34 cellular contexts compared by ENCODE assay signal in the genomic region with DNA sequence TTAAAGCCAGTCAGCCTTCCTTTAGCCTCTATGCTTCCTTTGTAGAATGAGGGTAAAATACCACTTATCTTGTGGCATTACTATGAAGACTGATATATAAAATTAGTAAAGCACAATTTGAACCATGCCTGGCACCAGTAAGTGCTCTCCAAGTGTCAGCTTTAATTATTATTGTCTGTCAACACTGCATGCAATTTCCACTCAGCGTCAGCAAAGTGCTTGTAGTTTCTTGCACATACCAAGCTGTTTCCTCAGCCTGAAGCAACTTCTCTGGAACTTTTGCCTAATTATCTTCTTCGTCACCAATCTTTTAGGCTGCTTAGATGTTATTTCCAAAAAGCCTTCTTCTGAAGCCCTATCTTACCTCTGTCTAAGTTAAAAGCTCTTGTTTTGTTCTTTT.
DNase-seq lines count a peak whose midpoint lies in the region; ATAC-seq and TF ChIP-seq lines count a peak whose summit lies in the region.
"Had no signal": no experiment of that assay in that cellular context is flagged by ENCODE, and none has a peak within 500 bp of the region (broad histone marks: within the 10 kb centered on the region; RNA-seq: fewer than 3 reads in every experiment).

No MANE protein-coding gene starts in this region.

- peaks cover 94% of the 10 kb centered on the region for H3K36me3 Mint-ChIP-seq in activated T-cell treated with anti-CD3 and anti-CD28 coated beads, Interleukin-2, amount 50 U/mL, for 24 hours (ENCODE audit: low read depth)
- peaks cover 96% of the 10 kb centered on the region for H3K36me3 Mint-ChIP-seq in CD4-positive, alpha-beta T cell (ENCODE audit: low read depth)
- H3K36me3 Mint-ChIP-seq in T-cell: peaks cover 61% of the 10 kb centered on the region

- H3K27me3 ChIP-seq in CD4-positive, alpha-beta T cell (ENCODE audit: control insufficient read depth, insufficient read depth, low read length): no peaks in the 10 kb centered on the region
- H3K27me3 ChIP-seq in left lung: no peaks in the 10 kb centered on the region
- H3K27me3 ChIP-seq: BLaER1, cardiac muscle cell, foreskin keratinocyte, sigmoid colon, SJSA1, tibial nerve had no signal

- H3K27ac ChIP-seq in CD4-positive, alpha-beta T cell (ENCODE audit: low read depth, low read length): no peak overlapping the region
- H3K27ac ChIP-seq in left lung: no peak overlapping the region
- H3K27ac ChIP-seq: BLaER1, cardiac muscle cell, foreskin keratinocyte, left ventricle myocardium inferior, psoas muscle, sigmoid colon, SJSA1, tibial nerve had no signal

- H3K27me3 Mint-ChIP-seq in activated T-cell treated with anti-CD3 and anti-CD28 coated beads, Interleukin-2, amount 50 U/mL, for 24 hours: no peaks in the 10 kb centered on the region
- no peaks in the 10 kb centered on the region for H3K27me3 Mint-ChIP-seq in CD4-positive, alpha-beta T cell
- no peaks in the 10 kb centered on the region for H3K27me3 Mint-ChIP-seq in T-cell

- no peak for TF ChIP-seq CTCF in CD4-positive, alpha-beta T cell (IDR thresholded peaks at IDR 0.05)
- TF ChIP-seq CTCF in left lung (IDR thresholded peaks at IDR 0.05): no peak

- H3K27ac Mint-ChIP-seq in activated T-cell treated with anti-CD3 and anti-CD28 coated beads, Interleukin-2, amount 50 U/mL, for 24 hours: peak overlapping the region; percentile 48
- peak overlapping the region; percentile 50 for H3K27ac Mint-ChIP-seq in CD4-positive, alpha-beta T cell
- H3K27ac Mint-ChIP-seq in T-cell: peak overlapping the region; percentile 29 to 63
- H3K27ac Mint-ChIP-seq: activated T-helper 2 cell treated with anti-CD3 and anti-CD28 coated beads, Interferon-gamma antibody, Interleukin-2, Interleukin-4, amounts not matched to agents 10 μg/mL and 5 μg/mL and 100 μg/mL, durations not matched to agents 14 hours and 24 hours and 36 hours had no signal

- no peaks in the 10 kb centered on the region for H3K9me3 ChIP-seq in CD4-positive, alpha-beta T cell (ENCODE audit: control insufficient read depth, low read length)
- H3K9me3 ChIP-seq in left lung: no peaks in the 10 kb centered on the region
- H3K9me3 ChIP-seq: BLaER1, left ventricle myocardium inferior, psoas muscle, sigmoid colon, SJSA1, tibial nerve had no signal

- no peak for DNase-seq in activated T-cell treated with anti-CD3 and anti-CD28 coated beads, Interleukin-2, amount 50 U/mL, for 24 hours
- DNase-seq in activated T-cell treated with anti-CD3 and anti-CD28 coated beads, Interleukin-2, amount 50 U/mL, for 1 hour: no peak
- DNase-seq in CD4-positive, alpha-beta T cell: no peak
- DNase-seq in T-cell (no peak), left lung (no peak), NCI-H345 treated with DMSO at 0.1 percent for 48 hours (lab: John Stamatoyannopoulos, UW; ENCODE audit: unreplicated experiment) (no peak), DMS79 (lab: John Stamatoyannopoulos, UW) (no peak)
- DNase-seq: ACHN; activated CD4-positive, alpha-beta T cell treated with anti-CD3 and anti-CD28 coated beads, Interleukin-2, amount 50 U/mL, for 1 hour; activated CD4-positive, CD25-positive, alpha-beta regulatory T cell; cortex of kidney; DMS79 treated with DMSO at 0.1 percent for 48 hours; effector memory CD4-positive, alpha-beta T cell; erythroblast; foreskin keratinocyte; GF-D8; HCEC 1CT; head of caudate nucleus; islet precursor cell; Karpas-422; left ventricle myocardium inferior; NCI-H510A; psoas muscle; sigmoid colon; stimulated activated CD4-positive, alpha-beta T cell treated with anti-CD3 and anti-CD28 coated beads, Interleukin-12 subunit alpha, Interleukin-12 subunit beta, amount 100 ng/mL, for 4 hours; stimulated activated CD4-positive, alpha-beta T cell treated with anti-CD3 and anti-CD28 coated beads, Interleukin-2, amount 100 ng/mL, for 48 hours had no signal

- H3K4me1 Mint-ChIP-seq in activated T-cell treated with anti-CD3 and anti-CD28 coated beads, Interleukin-2, amount 50 U/mL, for 24 hours (ENCODE audit: low read depth): peaks cover 19% of the 10 kb centered on the region
- peaks cover 31% of the 10 kb centered on the region for H3K4me1 Mint-ChIP-seq in CD4-positive, alpha-beta T cell (ENCODE audit: low read depth)
- H3K4me1 Mint-ChIP-seq in T-cell: peaks cover 11 to 23% (median 18%) of the 10 kb centered on the region in 3 donors

- intact Hi-C loops in CD4-positive, alpha-beta T cell (cut with DNase I, micrococcal nuclease): loop anchor here in 1 of 2 experiments (2.0 kb wide), 1 partner anchor 16 kb away; no protein-coding TSS in a partner anchor
- intact Hi-C loops in left lung (cut with DNase I): no loop called here

- H3K9me3 Mint-ChIP-seq in activated T-cell treated with anti-CD3 and anti-CD28 coated beads, Interleukin-2, amount 50 U/mL, for 24 hours: no peaks in the 10 kb centered on the region
- H3K9me3 Mint-ChIP-seq in CD4-positive, alpha-beta T cell: no peaks in the 10 kb centered on the region
- no peaks in the 10 kb centered on the region for H3K9me3 Mint-ChIP-seq in T-cell
- H3K9me3 Mint-ChIP-seq: activated naive CD4-positive, alpha-beta T cell treated with anti-CD3 and anti-CD28 coated beads, Interleukin-2, amount 50 U/mL, for 72 hours; activated T-helper 2 cell treated with anti-CD3 and anti-CD28 coated beads, Interferon-gamma antibody, Interleukin-2, Interleukin-4, amounts not matched to agents 10 μg/mL and 5 μg/mL and 100 μg/mL, durations not matched to agents 14 hours and 24 hours and 36 hours; T-helper 1 cell treated with Interleukin-12 subunit alpha and Interleukin-12 subunit beta and Interleukin-4 antibody, amounts not matched to agents 30 μg/mL and 1 μg/mL, for 36 hours had no signal

- no peak for ATAC-seq in CD4-positive, alpha-beta T cell (ENCODE audit: poor library complexity)
- ATAC-seq in T-cell (replicated peaks in 1 of 4) (no peak), left lung (peak; percentile 39), HG03108 (IDR thresholded peaks at IDR 0.05; ENCODE audit: unreplicated experiment) (no peak)
- ATAC-seq: activated naive CD4-positive, alpha-beta T cell treated with anti-CD3 and anti-CD28 coated beads, Interleukin-2, amount 50 U/mL, for 72 hours; foreskin keratinocyte; psoas muscle had no signal

- POLR2A ChIA-PET in CD4-positive, alpha-beta T cell (lab: Charles Lee): interaction anchor here (0.5 to 0.6 kb wide), 2 partner anchors 190 to 242 kb away, joined by 3 read pairs; no protein-coding TSS in a partner anchor
- POLR2A ChIA-PET in T-cell (lab: Charles Lee): interaction anchor here (0.6 kb wide), 2 partner anchors 26 to 438 kb away, joined by 3 to 4 read pairs; no protein-coding TSS in a partner anchor

- H3K36me3 ChIP-seq in left lung: peaks cover 0 to 84% of the 10 kb centered on the region in 2 donors

- no peaks in the 10 kb centered on the region for H3K4me1 ChIP-seq in left lung
- H3K4me1 ChIP-seq: BLaER1, foreskin keratinocyte, psoas muscle, SJSA1 had no signal

- H3K4me3 ChIP-seq in left lung: no peak overlapping the region
- H3K4me3 ChIP-seq: BLaER1, cardiac muscle cell, left ventricle myocardium inferior, psoas muscle, sigmoid colon, SJSA1, tibial nerve had no signal

- CTCF ChIA-PET in CD4-positive, alpha-beta T cell (lab: Charles Lee): interaction anchor here (1.1 kb wide), 1 partner anchor 9 kb away, joined by 3 read pairs; no protein-coding TSS in a partner anchor
- CTCF ChIA-PET in T-cell (lab: Charles Lee): interaction anchor here in 1 of 2 donors (0.7 to 1.0 kb wide), 3 partner anchors 22 to 180 kb away, joined by 3 read pairs; no protein-coding TSS in a partner anchor

- no peak overlapping the region for H3K4me3 Mint-ChIP-seq in activated T-cell treated with anti-CD3 and anti-CD28 coated beads, Interleukin-2, amount 50 U/mL, for 24 hours
- no peak overlapping the region for H3K4me3 Mint-ChIP-seq in CD4-positive, alpha-beta T cell
- no peak overlapping the region for H3K4me3 Mint-ChIP-seq in T-cell
- H3K4me3 Mint-ChIP-seq: T-helper 1 cell treated with Interleukin-12 subunit alpha and Interleukin-12 subunit beta and Interleukin-4 antibody, amounts not matched to agents 30 μg/mL and 1 μg/mL, for 36 hours had no signal
